ENCODE assay signal across 1 cellular context in genomic region chr22:21816472-21816786, GRCh38.
TF ChIP-seq lines count a peak whose summit lies in the region.

No MANE protein-coding gene starts in this region.

TF ChIP-seq in HEK293, 187 proteins besides CTCF, POLR2A, EP300 and RAD21 (continued from another document):
- TF ChIP-seq ZNF114 (tag by site-specific recombination; IDR thresholded peaks at IDR 0.05) (no peak), ZSCAN30 (tag by site-specific recombination; IDR thresholded peaks at IDR 0.05) (no peak), ZNF610 (tag by site-specific recombination; IDR thresholded peaks at IDR 0.05; ENCODE audit: borderline replicate concordance) (no peak), ZNF335 (tag by site-specific recombination; conservative IDR thresholded peaks at IDR 0.05) (no peak), GLIS1 (tag by site-specific recombination; IDR thresholded peaks at IDR 0.05) (no peak), ZNF501 (tag by site-specific recombination; IDR thresholded peaks at IDR 0.05) (no peak), ZNF138 (tag by site-specific recombination; IDR thresholded peaks at IDR 0.05; ENCODE audit: borderline replicate concordance) (no peak), ZNF776 (tag by site-specific recombination; IDR thresholded peaks at IDR 0.05; ENCODE audit: borderline replicate concordance) (no peak), ZBTB11 (tag by site-specific recombination; conservative IDR thresholded peaks at IDR 0.05; ENCODE audit: low read depth) (no peak), REPIN1 (tag by site-specific recombination; IDR thresholded peaks at IDR 0.05; ENCODE audit: low read depth) (no peak), ZNF76 (tag by site-specific recombination; IDR thresholded peaks at IDR 0.05; ENCODE audit: borderline replicate concordance, low read depth) (no peak)
